ENCODE assay signal across 8 cellular contexts in genomic region chr5:56951946-56952691, GRCh38. TPM values are rescaled to one million over a fixed set of nuclear protein-coding genes. Genes with fewer than 3 reads are reported as not detected.
DNase-seq lines count a peak whose midpoint lies in the region; ATAC-seq and TF ChIP-seq lines count a peak whose summit lies in the region.

TSS of gene MIER3 (minus strand) at chr5:56952123. CDS start at chr5:56952102, 21 bp downstream.

- H3K4me3 ChIP-seq in colonic mucosa (peak within 1 kb of the TSS; percentile 83), left lung (peak within 1 kb of the TSS; percentile 92 to 94)

- H3K36me3 ChIP-seq in colonic mucosa (peaks cover 4% of the 10 kb centered on the region), left lung (peaks cover 0 to 8% of the 10 kb centered on the region in 2 donors)

- H3K9me3 ChIP-seq in colonic mucosa = no peaks in the 10 kb centered on the region
- H3K9me3 ChIP-seq in left lung = no peaks in the 10 kb centered on the region

- H3K9ac ChIP-seq in colonic mucosa (ENCODE audit: low read depth in 2 of 2, low read length in 2 of 2) = peak within 1 kb of the TSS; percentile 88 to 96

- H3K27me3 ChIP-seq in colonic mucosa (no peaks in the 10 kb centered on the region), left lung (peaks cover 13 to 19% of the 10 kb centered on the region in 2 donors)

- peak; percentile 50 for ATAC-seq in HG03060 (IDR thresholded peaks at IDR 0.05; ENCODE audit: low read depth, unreplicated experiment)
- peak; percentile 95 for ATAC-seq in left lung

- peak; percentile 46 for DNase-seq in A172 (ENCODE audit: low spot score)
- peak; percentile 50 for DNase-seq in NCI-H2227 treated with DMSO at 0.1 percent for 48 hours (lab: John Stamatoyannopoulos, UW)
- DNase-seq in activated CD4-positive, alpha-beta T cell treated with anti-CD3 and anti-CD28 coated beads for 4 hours = peak; percentile 72 to 76
- peak; percentile 81 for DNase-seq in colonic mucosa
- peak; percentile 80 to 95 for DNase-seq in left lung
- DNase-seq in stimulated activated CD4-positive, alpha-beta T cell treated with anti-CD3 and anti-CD28 coated beads, Interleukin-2, amount 100 ng/mL, for 48 hours = peak; percentile 66 to 69

- H3K4me1 ChIP-seq in colonic mucosa (peaks cover 5% of the 10 kb centered on the region), left lung (peaks cover 0 to 24% of the 10 kb centered on the region in 2 donors)

- intact Hi-C loops in colonic mucosa (cut with DNase I) (no loop called here), left lung (cut with DNase I) (no loop called here)

- H3K27ac ChIP-seq in colonic mucosa = peak within 1 kb of the TSS; percentile 70
- H3K27ac ChIP-seq in left lung = peak within 1 kb of the TSS; percentile 67 to 81

- peak; percentile 58 for TF ChIP-seq POLR2A in GM18526 (IDR thresholded peaks at IDR 0.05; ENCODE audit: extremely low read depth, insufficient read length)

- no peak for TF ChIP-seq CTCF in colonic mucosa (IDR thresholded peaks at IDR 0.05)
- no peak for TF ChIP-seq CTCF in left lung (IDR thresholded peaks at IDR 0.05)

RNA-seq across cellular contexts. Expression of gene MIER3, which starts in this region (rescaled TPM):
- 17.0 and 32.1 TPM in 2 replicates for total RNA-seq in A172 (2014; rRNA removed; shearing (Covaris generic))
- total RNA-seq in colonic mucosa (100 to 1,000 TPM in 1 of 2 donors, 10 to 100 TPM in 1; 56.0 to 112 TPM), left lung (10 to 100 TPM; 16.6 to 18.5 TPM)

Comparison
In these comparisons a context has a peak if more than half of its experiments do, and no peak if none do; other contexts are left out.
1. Peak in every context shown above with its lines: DNase-seq, ATAC-seq, H3K4me3 ChIP-seq and H3K27ac ChIP-seq.